Comparison of ENCODE assay signal across 1 cellular context in genomic region chr1:6624712-6625578, GRCh38.
TF ChIP-seq lines count a peak whose summit lies in the region.

Gene THAP3 (plus strand): TSS chr1:6624868. CDS start chr1:6625219, 351 bp downstream.

TF ChIP-seq in HepG2, 621 proteins besides CTCF, POLR2A, EP300 and RAD21 (continued from another document and continues in another):
- TF ChIP-seq ZHX1 (CRISPR knock-in tag; IDR thresholded peaks at IDR 0.05; ENCODE audit: low read depth), result peak; percentile 12; the same call in 1 of the 2 replicates
- TF ChIP-seq PRPF4 (IDR thresholded peaks at IDR 0.05; ENCODE audit: low read depth, low read length, poor library complexity, severe bottlenecking), result no peak
- no peak for TF ChIP-seq NR1H2 (CRISPR knock-in tag; IDR thresholded peaks at IDR 0.05; ENCODE audit: borderline replicate concordance, low read depth)
- TF ChIP-seq RFX1 (IDR thresholded peaks at IDR 0.05), result no peak
- no peak for TF ChIP-seq ADNP (CRISPR knock-in tag; IDR thresholded peaks at IDR 0.05)
- TF ChIP-seq ZNF33A (CRISPR knock-in tag; IDR thresholded peaks at IDR 0.05; ENCODE audit: borderline replicate concordance), result no peak
- no peak for TF ChIP-seq CSRNP1 (CRISPR knock-in tag; IDR thresholded peaks at IDR 0.05)
- no peak for TF ChIP-seq MED13 (CRISPR knock-in tag; IDR thresholded peaks at IDR 0.05)
- TF ChIP-seq PATZ1 (CRISPR knock-in tag; IDR thresholded peaks at IDR 0.05), result peak; percentile 17; the same call in 1 of the 2 replicates
- TF ChIP-seq NFIB (CRISPR knock-in tag; IDR thresholded peaks at IDR 0.05; ENCODE audit: borderline replicate concordance), result no peak
- no peak for TF ChIP-seq JDP2 (CRISPR knock-in tag; IDR thresholded peaks at IDR 0.05; ENCODE audit: borderline replicate concordance)
- no peak for TF ChIP-seq SNAI1 (CRISPR knock-in tag; IDR thresholded peaks at IDR 0.05; ENCODE audit: borderline replicate concordance)
- TF ChIP-seq ZSCAN29 (CRISPR knock-in tag; conservative IDR thresholded peaks at IDR 0.05), result peak; percentile 49; the same call in 1 of the 2 replicates
- no peak for TF ChIP-seq AKNA (CRISPR knock-in tag; IDR thresholded peaks at IDR 0.05; ENCODE audit: borderline replicate concordance)
- no peak for TF ChIP-seq GZF1 (CRISPR knock-in tag; IDR thresholded peaks at IDR 0.05)
- TF ChIP-seq PRDM15 (CRISPR knock-in tag; IDR thresholded peaks at IDR 0.05), result no peak
- no peak for TF ChIP-seq ZNF512 (CRISPR knock-in tag; IDR thresholded peaks at IDR 0.05)
- no peak for TF ChIP-seq ZBTB44 (CRISPR knock-in tag; IDR thresholded peaks at IDR 0.05)
- TF ChIP-seq ZNF569 (CRISPR knock-in tag; IDR thresholded peaks at IDR 0.05; ENCODE audit: borderline replicate concordance), result no peak
- TF ChIP-seq PLRG1 (conservative IDR thresholded peaks at IDR 0.05), result no peak
- peak; percentile 76; the same call in 1 of the 2 replicates for TF ChIP-seq GABPB1 (CRISPR knock-in tag; IDR thresholded peaks at IDR 0.05)
- no peak for TF ChIP-seq DNMT1 (CRISPR knock-in tag; IDR thresholded peaks at IDR 0.05)
- TF ChIP-seq HNF1B (CRISPR knock-in tag; IDR thresholded peaks at IDR 0.05), result no peak
- TF ChIP-seq ZNF597 (CRISPR knock-in tag; IDR thresholded peaks at IDR 0.05), result no peak
- TF ChIP-seq ZMAT3 (CRISPR knock-in tag; conservative IDR thresholded peaks at IDR 0.05), result peak; percentile 18; the same call in 1 of the 2 replicates
- TF ChIP-seq FOXC1 (CRISPR knock-in tag; IDR thresholded peaks at IDR 0.05; ENCODE audit: borderline replicate concordance), result no peak
- no peak for TF ChIP-seq PHB2 (IDR thresholded peaks at IDR 0.05; ENCODE audit: partially characterized antibody)
- no peak for TF ChIP-seq RAD51 (IDR thresholded peaks at IDR 0.05; ENCODE audit: borderline replicate concordance)
- TF ChIP-seq PAF1 (CRISPR knock-in tag; IDR thresholded peaks at IDR 0.05), result no peak
- no peak for TF ChIP-seq THAP7 (CRISPR knock-in tag; IDR thresholded peaks at IDR 0.05)
- no peak for TF ChIP-seq SCMH1 (CRISPR knock-in tag; IDR thresholded peaks at IDR 0.05; ENCODE audit: borderline replicate concordance)
- peak; percentile 63 for TF ChIP-seq RBM22 (optimal IDR thresholded peaks at IDR 0.05; ENCODE audit: low read length)
- no peak for TF ChIP-seq SSRP1 (CRISPR knock-in tag; IDR thresholded peaks at IDR 0.05)
- TF ChIP-seq JUND (CRISPR knock-in tag; IDR thresholded peaks at IDR 0.05), result no peak
